Comparison of ENCODE assay signal across 1 cellular context in genomic region chr1:162846256-162847212, GRCh38.
TF ChIP-seq lines count a peak whose summit lies in the region.

No MANE protein-coding gene starts in this region.

TF ChIP-seq in H1, 55 proteins besides CTCF, POLR2A, EP300 and RAD21:
- TF ChIP-seq TBP (IDR thresholded peaks at IDR 0.05; ENCODE audit: low read depth, low read length) (no peak), JUND (IDR thresholded peaks at IDR 0.05; ENCODE audit: low read length) (no peak), CHD1 (IDR thresholded peaks at IDR 0.05; ENCODE audit: low read depth, low read length) (no peak), YY1 (IDR thresholded peaks at IDR 0.05; ENCODE audit: low read depth, low read length) (no peak), KDM5A (IDR thresholded peaks at IDR 0.05; ENCODE audit: low read length) (no peak), SP1 (IDR thresholded peaks at IDR 0.05; ENCODE audit: low read depth, low read length) (no peak), HDAC6 (IDR thresholded peaks at IDR 0.05; ENCODE audit: low read depth, low read length) (no peak), GTF2F1 (IDR thresholded peaks at IDR 0.05; ENCODE audit: borderline replicate concordance, low read depth, low read length) (no peak), GABPA (IDR thresholded peaks at IDR 0.05; ENCODE audit: borderline replicate concordance, insufficient read depth, low read length) (no peak), ASH2L (IDR thresholded peaks at IDR 0.05; ENCODE audit: low read length) (no peak), TAF7 (optimal IDR thresholded peaks at IDR 0.05; ENCODE audit: borderline replicate concordance, low read depth, low read length) (no peak)
